In the genomic region with DNA sequence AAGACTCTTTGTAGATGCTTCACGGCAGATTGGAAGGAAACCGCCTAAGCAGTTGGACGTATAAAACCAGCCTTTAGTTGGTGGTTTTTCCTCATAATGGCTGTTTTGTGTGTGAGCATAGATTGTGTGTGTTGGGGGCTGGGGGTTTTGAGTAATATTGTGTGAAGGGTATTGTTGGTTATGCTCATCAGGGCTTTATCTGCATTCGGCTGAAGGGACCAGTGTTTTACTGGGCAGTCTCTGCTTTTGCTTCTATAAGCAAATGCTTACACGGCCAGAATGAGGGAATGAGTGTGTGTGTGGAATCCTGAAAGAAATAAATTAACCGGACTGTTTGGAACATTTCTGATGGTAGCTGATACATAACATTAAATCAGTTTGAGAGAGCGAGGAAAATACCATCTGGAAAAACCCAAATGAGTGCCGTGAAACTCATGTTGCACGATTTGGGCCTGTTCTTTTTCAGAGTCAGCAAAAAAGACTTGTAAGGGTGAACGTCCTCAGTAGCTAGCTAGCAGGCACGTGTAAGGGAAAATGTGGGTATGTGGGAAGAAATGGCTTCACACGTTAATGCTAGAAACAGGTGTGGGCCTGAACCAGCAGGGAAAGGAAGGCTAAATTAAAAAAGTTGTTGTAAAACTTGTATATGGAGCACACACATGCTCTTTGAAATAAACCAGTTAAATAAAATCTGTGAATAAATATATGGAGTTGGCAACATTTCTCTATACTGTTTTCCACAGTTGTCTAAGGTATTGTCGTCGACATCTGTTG, we compare ENCODE assay signal across 14 cellular contexts. TPM values are rescaled to one million over a fixed set of nuclear protein-coding genes. Genes with fewer than 3 reads are reported as not detected.
A peak's percentile ranks its signal among the peaks of the same experiment; 100 is the strongest.
DNase-seq lines count a peak whose midpoint lies in the region; ATAC-seq lines count a peak whose summit lies in the region.
"Had no signal": no experiment of that assay in that cellular context is flagged by ENCODE, and none has a peak within 500 bp of the region (broad histone marks: within the 10 kb centered on the region; RNA-seq: fewer than 3 reads in every experiment).

No MANE protein-coding gene starts in this region.

- H3K27ac ChIP-seq in CD8-positive, alpha-beta memory T cell (ENCODE audit: low read depth, low read length): peak overlapping the region; percentile 21
- H3K27ac ChIP-seq in skeletal muscle tissue (ENCODE audit: low read depth, low read length) (peak overlapping the region; percentile 88), GM23248 (no peak overlapping the region)
- H3K27ac ChIP-seq: BLaER1 had no signal

- no peaks in the 10 kb centered on the region for H3K9me3 ChIP-seq in CD8-positive, alpha-beta memory T cell (ENCODE audit: low read length)
- H3K9me3 ChIP-seq in adipocyte (ENCODE audit: control insufficient read depth, low read length) (no peaks in the 10 kb centered on the region), skeletal muscle tissue (ENCODE audit: control insufficient read depth in 3 of 3, low read length in 3 of 3) (no peaks in the 10 kb centered on the region), GM23248 (ENCODE audit: low read depth) (no peaks in the 10 kb centered on the region)
- H3K9me3 ChIP-seq: BLaER1 had no signal

- no peak for DNase-seq in CD8-positive, alpha-beta memory T cell
- DNase-seq in adipocyte (ENCODE audit: low read depth) (no peak), inferior parietal cortex (ENCODE audit: extremely low spot score) (peak; percentile 39), GM23248 (no peak), OCI-M2 (lab: John Stamatoyannopoulos, UW; ENCODE audit: unreplicated experiment) (no peak), NCI-H69 (lab: John Stamatoyannopoulos, UW) (no peak)
- DNase-seq: activated CD4-positive, alpha-beta memory T cell treated with anti-CD3 and anti-CD28 coated beads for 36 hours; activated effector memory CD4-positive, alpha-beta T cell treated with Interleukin-2 at 50 U/mL for 16 hours; H7; RPMI8226 had no signal

- H3K4me2 ChIP-seq in GM23248 (ENCODE audit: unreplicated experiment): no peak overlapping the region

- H3K36me3 Mint-ChIP-seq in CD8-positive, alpha-beta memory T cell: no peaks in the 10 kb centered on the region
- H3K36me3 Mint-ChIP-seq: activated CD4-positive, alpha-beta memory T cell treated with anti-CD3 and anti-CD28 coated beads for 36 hours had no signal

- ATAC-seq in HG03196 (IDR thresholded peaks at IDR 0.05; ENCODE audit: unreplicated experiment): no peak

- no peaks in the 10 kb centered on the region for H3K79me2 ChIP-seq in GM23248 (ENCODE audit: insufficient read depth)

- H3K9ac ChIP-seq in adipocyte (ENCODE audit: low read length) (peak overlapping the region; percentile 91), skeletal muscle tissue (ENCODE audit: low read depth in 1 of 3, low read length in 3 of 3) (peak overlapping the region; percentile 85 to 89 (median 86)), GM23248 (no peak overlapping the region)
- H3K9ac ChIP-seq: BLaER1 had no signal

- 73% methylated on average over 14 of the region's 14 CpGs for WGBS in GM23248 (ENCODE audit: low coverage in 1 of 2, low lambda C conversion rate in 2 of 2, missing lambda C conversion rate in 2 of 2), 2 experiments

- 0 out of 2 replicates have a peak, but pooled peaks cover 13% of the 10 kb centered on the region for H3F3A ChIP-seq in GM23248 (ENCODE audit: insufficient read depth)

- POLR2A ChIA-PET in CD8-positive, alpha-beta memory T cell (lab: Charles Lee): no interaction called here

- H3K27me3 Mint-ChIP-seq in CD8-positive, alpha-beta memory T cell: peaks cover 28 to 63% of the 10 kb centered on the region in 2 donors

- peaks cover 0 to 9% (median 5%) of the 10 kb centered on the region in 3 donors for H3K4me1 Mint-ChIP-seq in CD8-positive, alpha-beta memory T cell

- H3K27me3 ChIP-seq in CD8-positive, alpha-beta memory T cell (ENCODE audit: insufficient read depth, low read length, poor library complexity, severe bottlenecking): no peaks in the 10 kb centered on the region
- H3K27me3 ChIP-seq in adipocyte (replicated peaks; ENCODE audit: control insufficient read depth, insufficient read depth, low read length) (no peaks in the 10 kb centered on the region), skeletal muscle tissue (ENCODE audit: control insufficient read depth in 3 of 3, insufficient read depth in 3 of 3, low read length in 3 of 3) (no peaks in the 10 kb centered on the region), GM23248 (replicated peaks; ENCODE audit: insufficient read depth) (peaks cover 21% of the 10 kb centered on the region)

- H3K9me2 ChIP-seq in GM23248 (ENCODE audit: insufficient read depth): no peaks in the 10 kb centered on the region

- no peak overlapping the region for H3K4me3 ChIP-seq in CD8-positive, alpha-beta memory T cell (ENCODE audit: low read length)
- H3K4me3 ChIP-seq in adipocyte (ENCODE audit: low read length): peak overlapping the region; percentile 92
- H3K4me3 ChIP-seq in skeletal muscle tissue (ENCODE audit: low read length in 3 of 3): peak overlapping the region; percentile 84 to 94 (median 87)
- no peak overlapping the region for H3K4me3 ChIP-seq in GM23248

- no peak overlapping the region for H3K4me3 Mint-ChIP-seq in CD8-positive, alpha-beta memory T cell
- H3K4me3 Mint-ChIP-seq: activated CD4-positive, alpha-beta memory T cell treated with anti-CD3 and anti-CD28 coated beads for 36 hours had no signal

- H2AFZ ChIP-seq in GM23248: no peak overlapping the region

- in situ Hi-C loops in GM23248 (cut with MboI): no loop called here

- no peaks in the 10 kb centered on the region for H3K36me3 ChIP-seq in CD8-positive, alpha-beta memory T cell (ENCODE audit: insufficient read depth, low read length)
- no peaks in the 10 kb centered on the region for H3K36me3 ChIP-seq in adipocyte (ENCODE audit: control insufficient read depth, insufficient read depth, low read length, severe bottlenecking)
- no peaks in the 10 kb centered on the region for H3K36me3 ChIP-seq in skeletal muscle tissue (ENCODE audit: control insufficient read depth in 3 of 3, insufficient read depth in 3 of 3, low read length in 3 of 3)
- no peaks in the 10 kb centered on the region for H3K36me3 ChIP-seq in GM23248 (ENCODE audit: low read depth)
- H3K36me3 ChIP-seq: BLaER1 had no signal

- CTCF ChIA-PET in CD8-positive, alpha-beta memory T cell (lab: Charles Lee): no interaction called here

- H3K4me1 ChIP-seq in CD8-positive, alpha-beta memory T cell (ENCODE audit: insufficient read depth, low read length): no peaks in the 10 kb centered on the region
- H3K4me1 ChIP-seq in adipocyte (ENCODE audit: control insufficient read depth, insufficient read depth, low read length): peaks cover 53% of the 10 kb centered on the region
- H3K4me1 ChIP-seq in skeletal muscle tissue (ENCODE audit: control insufficient read depth in 3 of 3, insufficient read depth in 3 of 3, low read length in 3 of 3): peaks cover 32 to 58% (median 56%) of the 10 kb centered on the region in 3 donors
- no peaks in the 10 kb centered on the region for H3K4me1 ChIP-seq in GM23248 (ENCODE audit: insufficient read depth)

- peaks cover 3 to 7% (median 5%) of the 10 kb centered on the region in 5 donors for H3K9me3 Mint-ChIP-seq in CD8-positive, alpha-beta memory T cell
- H3K9me3 Mint-ChIP-seq: activated CD4-positive, alpha-beta memory T cell treated with anti-CD3 and anti-CD28 coated beads for 36 hours had no signal

- H4K20me1 ChIP-seq in GM23248 (ENCODE audit: insufficient read depth): no peaks in the 10 kb centered on the region
- H4K20me1 ChIP-seq: BLaER1 had no signal

- H3K27ac Mint-ChIP-seq in CD8-positive, alpha-beta memory T cell: no peak overlapping the region
- H3K27ac Mint-ChIP-seq: activated CD4-positive, alpha-beta memory T cell treated with anti-CD3 and anti-CD28 coated beads for 36 hours had no signal

RNA-seq across cellular contexts. Expression of gene MITF, which starts 2.0 kb away (rescaled TPM):
- total RNA-seq in CD8-positive, alpha-beta memory T cell: under 1 TPM; 0.38 to 0.81 TPM
- polyA plus RNA-seq in CD8-positive, alpha-beta memory T cell: not detected
- total RNA-seq in skeletal muscle tissue: 11.0 TPM
- 0.38 and 0.86 TPM in 2 replicates for total RNA-seq in GM23248 (2014; rRNA removed; shearing (Covaris generic))
- 2.0 and 2.1 TPM in 2 replicates for polyA plus RNA-seq in GM23248 (2016; fragmentation: Nextera tagmentation; extraction: Ambion mirVana)
- total RNA-seq: activated CD4-positive, alpha-beta memory T cell treated with anti-CD3 and anti-CD28 coated beads for 36 hours had no signal
- polyA plus RNA-seq: neural cell had no signal

Comparison
In these comparisons a context has a peak if more than half of its experiments do, and no peak if none do; other contexts are left out.
1. H3K4me3 ChIP-seq: peak in adipocyte (single experiment) and skeletal muscle tissue (3 of 3); none in CD8-positive, alpha-beta memory T cell (single experiment) and GM23248 (single experiment).